In genomic region chr3:134535186-134535974, GRCh38 we compare ENCODE assay signal across 23 cellular contexts.
"Had no signal": no experiment of that assay in that cellular context is flagged by ENCODE, and none has a peak within 500 bp of the region (broad histone marks: within the 10 kb centered on the region; RNA-seq: fewer than 3 reads in every experiment).

No MANE protein-coding gene starts in this region.

- H3K9me3 ChIP-seq: adrenal gland, colonic mucosa, esophagus squamous epithelium, gastroesophageal sphincter, heart right ventricle, pancreas, upper lobe of right lung had no signal

- H3K36me3 ChIP-seq: colonic mucosa had no signal

- DNase-seq: activated CD4-positive, alpha-beta T cell treated with anti-CD3 and anti-CD28 coated beads for 4 hours; activated CD4-positive, alpha-beta T cell treated with anti-CD3 and anti-CD28 coated beads, Interleukin-2, amount 50 U/mL, for 48 hours; activated CD4-positive, CD25-positive, alpha-beta regulatory T cell; activated CD8-positive, alpha-beta memory T cell treated with anti-CD3 and anti-CD28 coated beads, Interleukin-2, amount 50 U/mL, for 48 hours; activated naive CD4-positive, alpha-beta T cell; activated T-cell treated with anti-CD3 and anti-CD28 coated beads, Interleukin-2, amount 50 U/mL, for 4 hours; adrenal gland; colonic mucosa; endodermal cell; esophagus squamous epithelium; heart right ventricle; islet precursor cell; left cardiac atrium; midbrain; pancreas; small intestine; stimulated activated CD4-positive, alpha-beta T cell treated with anti-CD3 and anti-CD28 coated beads, Interleukin-4, amount 100 ng/mL, for 24 hours; stimulated activated naive CD8-positive, alpha-beta T cell treated with anti-CD3 and anti-CD28 coated beads, Interleukin-15, Interleukin-2, amounts not matched to agents 100 U/mL and 50 U/mL, for 24 hours; T-cell; upper lobe of right lung had no signal

- H3K4me1 ChIP-seq: adrenal gland, colonic mucosa, esophagus squamous epithelium, gastroesophageal sphincter, pancreas, upper lobe of right lung had no signal

- H3K27ac ChIP-seq: adrenal gland, colonic mucosa, esophagus squamous epithelium, gastroesophageal sphincter, pancreas, upper lobe of right lung had no signal

- H3K27me3 ChIP-seq: adrenal gland, colonic mucosa, esophagus squamous epithelium, gastroesophageal sphincter, heart right ventricle, pancreas, upper lobe of right lung had no signal

- ATAC-seq: activated T-cell treated with anti-CD3 and anti-CD28 coated beads, Interleukin-2, amount 50 U/mL, for 4 hours; gastroesophageal sphincter; heart right ventricle; left cardiac atrium; natural killer cell treated with Interleukin-12 subunit alpha and Interleukin-12 subunit beta and Interleukin-15 and Interleukin-18, amount 100 ng/mL, for 72 hours; pancreas; sciatic nerve; stimulated activated naive CD8-positive, alpha-beta T cell treated with anti-CD3 and anti-CD28 coated beads, Interleukin-15, Interleukin-2, amounts not matched to agents 100 U/mL and 50 U/mL, for 24 hours; T-cell; upper lobe of right lung had no signal

- H3K4me3 ChIP-seq: adrenal gland, colonic mucosa, esophagus squamous epithelium, gastroesophageal sphincter, heart right ventricle, pancreas, upper lobe of right lung had no signal
